8 cellular contexts compared by ENCODE assay signal in the genomic region with DNA sequence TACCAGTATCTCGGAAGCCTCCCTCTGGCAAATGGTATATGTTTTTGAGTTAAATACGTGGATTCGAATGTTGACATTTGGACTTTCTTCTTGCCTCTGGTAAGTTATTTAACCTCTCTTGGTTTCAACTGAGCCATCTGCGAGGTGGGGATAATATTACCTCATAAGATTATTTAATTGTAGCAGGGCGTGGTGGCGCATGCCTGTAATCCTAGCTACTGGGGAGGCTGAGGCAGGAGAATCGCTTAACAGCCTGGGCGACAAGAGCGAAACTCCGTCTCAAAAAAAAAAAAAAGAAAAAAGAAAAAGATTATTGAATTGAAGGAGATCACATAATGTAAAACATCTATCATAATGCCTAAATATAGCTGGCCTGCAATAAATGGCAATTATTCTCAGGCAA.
DNase-seq lines count a peak whose midpoint lies in the region; TF ChIP-seq lines count a peak whose summit lies in the region.

No MANE protein-coding gene starts in this region.

- H3K4me3 Mint-ChIP-seq in dendritic cell treated with granulocyte-macrophage colony-stimulating factor and Interleukin-4, amounts not matched to agents 40 ng/mL and 50 ng/mL, for 4 days: peak overlapping the region; percentile 85
- peak overlapping the region; percentile 88 for H3K4me3 Mint-ChIP-seq in nephron progenitor cell

- DNase-seq in LNCaP clone FGC (ENCODE audit: low read depth) (no peak), nephron progenitor cell (no peak), kidney glomerular epithelial cell (lab: John Stamatoyannopoulos, UW) (no peak), NCI-H2227 (lab: John Stamatoyannopoulos, UW; ENCODE audit: unreplicated experiment) (no peak), SKM-1 (lab: John Stamatoyannopoulos, UW; ENCODE audit: unreplicated experiment) (no peak), RPMI8226 (no peak)

- H3K27ac Mint-ChIP-seq in dendritic cell treated with granulocyte-macrophage colony-stimulating factor and Interleukin-4, amounts not matched to agents 40 ng/mL and 50 ng/mL, for 4 days: peak overlapping the region; percentile 81
- H3K27ac Mint-ChIP-seq in nephron progenitor cell: peak overlapping the region; percentile 88

- H3K4me2 ChIP-seq in BLaER1 treated with 17β-estradiol and CSF1 and Interleukin-3, amounts not matched to agents 10 nM and 100 nM: peak overlapping the region; percentile 51 to 92 (median 83)

- H4K20me1 ChIP-seq in BLaER1 treated with 17β-estradiol and CSF1 and Interleukin-3, amounts not matched to agents 10 nM and 100 nM: peaks cover 0 to 17% (median 0%) of the 10 kb centered on the region in 11 experiments; a peak in 6 of 22 replicates

- no peaks in the 10 kb centered on the region for H3K9me3 Mint-ChIP-seq in dendritic cell treated with granulocyte-macrophage colony-stimulating factor and Interleukin-4, amounts not matched to agents 40 ng/mL and 50 ng/mL, for 4 days
- peaks cover 7% of the 10 kb centered on the region for H3K9me3 Mint-ChIP-seq in nephron progenitor cell

- H3K27ac ChIP-seq in BLaER1 treated with 17β-estradiol and CSF1 and Interleukin-3, amounts not matched to agents 10 nM and 100 nM: peak overlapping the region; percentile 63 to 93 (median 88); a peak in 21 of 22 replicates

- H3K36me3 Mint-ChIP-seq in dendritic cell treated with granulocyte-macrophage colony-stimulating factor and Interleukin-4, amounts not matched to agents 40 ng/mL and 50 ng/mL, for 4 days (ENCODE audit: low read depth): no peaks in the 10 kb centered on the region
- peaks cover 5% of the 10 kb centered on the region for H3K36me3 Mint-ChIP-seq in nephron progenitor cell (ENCODE audit: low read depth)

- no peaks in the 10 kb centered on the region for H3K9me3 ChIP-seq in BLaER1 treated with 17β-estradiol and CSF1 and Interleukin-3, amounts not matched to agents 10 nM and 100 nM (replicated peaks in 1 of 11)

- peaks cover 13 to 28% (median 25%) of the 10 kb centered on the region in 10 experiments for H3K4me1 ChIP-seq in BLaER1 treated with 17β-estradiol and CSF1 and Interleukin-3, amounts not matched to agents 10 nM and 100 nM

- TF ChIP-seq CTCF in LNCaP clone FGC (IDR thresholded peaks at IDR 0.05; ENCODE audit: control insufficient read depth, extremely low read depth, insufficient read depth) (no peak), nephron progenitor cell (IDR thresholded peaks at IDR 0.05) (no peak)

- H3K4me1 Mint-ChIP-seq in dendritic cell treated with granulocyte-macrophage colony-stimulating factor and Interleukin-4, amounts not matched to agents 40 ng/mL and 50 ng/mL, for 4 days (ENCODE audit: low read depth): no peaks in the 10 kb centered on the region
- H3K4me1 Mint-ChIP-seq in nephron progenitor cell: peaks cover 17% of the 10 kb centered on the region

- intact Hi-C loops in dendritic cell treated with granulocyte-macrophage colony-stimulating factor and Interleukin-4, amounts not matched to agents 40 ng/mL and 50 ng/mL, for 4 days (cut with micrococcal nuclease): loop anchor here (2.0 kb wide), 1 partner anchor 17 kb away; a partner anchor contains a TSS

- H3K36me3 ChIP-seq in BLaER1 treated with 17β-estradiol and CSF1 and Interleukin-3, amounts not matched to agents 10 nM and 100 nM: peaks cover 0 to 7% (median 0%) of the 10 kb centered on the region in 11 experiments; a peak in 4 of 22 replicates

- no peaks in the 10 kb centered on the region for H3K27me3 Mint-ChIP-seq in dendritic cell treated with granulocyte-macrophage colony-stimulating factor and Interleukin-4, amounts not matched to agents 40 ng/mL and 50 ng/mL, for 4 days
- H3K27me3 Mint-ChIP-seq in nephron progenitor cell (ENCODE audit: low read depth, poor library complexity): peaks cover 6% of the 10 kb centered on the region

- peak overlapping the region; percentile 85 to 95 (median 92) for H3K9ac ChIP-seq in BLaER1 treated with 17β-estradiol and CSF1 and Interleukin-3, amounts not matched to agents 10 nM and 100 nM

- no peaks in the 10 kb centered on the region for H3K27me3 ChIP-seq in BLaER1 treated with 17β-estradiol and CSF1 and Interleukin-3, amounts not matched to agents 10 nM and 100 nM

- H3K4me3 ChIP-seq in BLaER1 treated with 17β-estradiol and CSF1 and Interleukin-3, amounts not matched to agents 10 nM and 100 nM: peak overlapping the region; percentile 75 to 99 (median 96)
- peak overlapping the region; percentile 87 for H3K4me3 ChIP-seq in LNCaP clone FGC (ENCODE audit: low read depth, low read length)
